Comparison of ENCODE assay signal across 35 cellular contexts in the genomic region with DNA sequence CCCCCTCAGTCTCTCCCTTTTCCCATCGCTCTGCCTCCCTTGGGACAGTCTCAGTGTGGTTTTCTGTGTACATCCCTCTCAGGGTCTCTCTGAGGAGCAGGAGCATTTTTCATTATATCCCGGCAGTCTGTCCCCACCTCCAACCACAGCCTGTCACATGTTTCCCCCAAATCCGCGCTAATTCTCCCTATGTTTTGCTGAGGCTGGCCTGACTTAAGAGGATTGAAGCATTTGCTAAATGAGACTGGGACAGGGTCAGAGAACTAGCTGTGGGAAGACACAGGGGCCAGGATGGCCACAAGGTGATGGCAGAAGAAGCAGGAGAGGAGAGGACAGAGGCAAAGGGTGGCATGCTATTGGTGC. TPM values are rescaled to one million over a fixed set of nuclear protein-coding genes. Genes with fewer than 3 reads are reported as not detected.
"Had no signal": no experiment of that assay in that cellular context is flagged by ENCODE, and none has a peak within 500 bp of the region (broad histone marks: within the 10 kb centered on the region; RNA-seq: fewer than 3 reads in every experiment).

No MANE protein-coding gene starts in this region.

- H3K27ac Mint-ChIP-seq: nephron; stimulated activated memory B cell treated with anti-CD40 and anti-IgM and Interleukin-4, amounts not matched to agents 10 μg/mL and 1 μg/mL and 100 μg/mL, for 72 hours; stimulated activated naive CD8-positive, alpha-beta T cell treated with anti-CD3 and anti-CD28 coated beads, Interleukin-15, amount 100 ng/mL, for 72 hours; type B pancreatic cell had no signal

- H3K27ac ChIP-seq: hepatocyte, left lung, lower lobe of right lung, pancreas, psoas muscle, right atrium auricular region, right lobe of liver, tibial nerve, uterus had no signal

- H3K4me3 Mint-ChIP-seq: naive thymus-derived CD8-positive, alpha-beta T cell; nephron; neural crest cell; stimulated activated memory B cell treated with anti-CD40 and anti-IgM and Interleukin-4, amounts not matched to agents 10 μg/mL and 1 μg/mL and 100 μg/mL, for 72 hours; stimulated activated naive CD8-positive, alpha-beta T cell treated with anti-CD3 and anti-CD28 coated beads, Interleukin-15, amount 100 ng/mL, for 72 hours; type B pancreatic cell had no signal

- FAIRE-seq: pancreas had no signal

- H3K36me3 Mint-ChIP-seq: stimulated activated memory B cell treated with anti-CD40 and anti-IgM and Interleukin-4, amounts not matched to agents 10 μg/mL and 1 μg/mL and 100 μg/mL, for 72 hours; type B pancreatic cell had no signal

- H3K4me3 ChIP-seq: hepatocyte, left lung, lower lobe of right lung, pancreas, psoas muscle, right atrium auricular region, right lobe of liver, smooth muscle cell, tibial nerve, uterus had no signal

- DNase-seq: islet precursor cell; left colon; left lung; lower lobe of right lung; mammary epithelial cell; mesenchymal stem cell; nucleus accumbens; pancreas; psoas muscle; right lobe of liver; stimulated activated CD4-positive, alpha-beta T cell treated with anti-CD3 and anti-CD28 coated beads, Interleukin-1b, Interleukin-23, amount 100 ng/mL, for 48 hours; stimulated activated CD4-positive, alpha-beta T cell treated with anti-CD3 and anti-CD28 coated beads, Interleukin-2, amount 100 ng/mL, for 48 hours; stimulated activated CD4-positive, alpha-beta T cell treated with anti-CD3 and anti-CD28 coated beads, Interleukin-4, amount 100 ng/mL, for 4 hours; stimulated activated CD8-positive, alpha-beta memory T cell treated with anti-CD3 and anti-CD28 coated beads, Interleukin-4, amount 100 ng/mL, for 48 hours; stimulated activated naive CD4-positive, alpha-beta T cell treated with Interleukin-2 at 50 U/mL for 16 hours; stimulated activated naive CD8-positive, alpha-beta T cell treated with anti-CD3 and anti-CD28 coated beads, Interleukin-15, amount 100 ng/mL, for 72 hours; substantia nigra; uterus had no signal

- H3K9me3 Mint-ChIP-seq: stimulated activated naive CD8-positive, alpha-beta T cell treated with anti-CD3 and anti-CD28 coated beads, Interleukin-15, amount 100 ng/mL, for 72 hours; type B pancreatic cell had no signal

- H3K4me1 Mint-ChIP-seq: naive thymus-derived CD8-positive, alpha-beta T cell; neural crest cell; stimulated activated memory B cell treated with anti-CD40 and anti-IgM and Interleukin-4, amounts not matched to agents 10 μg/mL and 1 μg/mL and 100 μg/mL, for 72 hours; stimulated activated naive CD8-positive, alpha-beta T cell treated with anti-CD3 and anti-CD28 coated beads, Interleukin-15, amount 100 ng/mL, for 72 hours had no signal

- H2AFZ ChIP-seq: hepatocyte had no signal

- H3K9me3 ChIP-seq: lower lobe of right lung, pancreas, psoas muscle, right atrium auricular region, right lobe of liver, tibial nerve, uterus had no signal

- H3K4me2 ChIP-seq: hepatocyte, smooth muscle cell had no signal

- H3K27me3 ChIP-seq: hepatocyte, left lung, pancreas, right atrium auricular region, right lobe of liver, tibial nerve, uterus had no signal

- H3K36me3 ChIP-seq: left lung, lower lobe of right lung, pancreas, right atrium auricular region, right lobe of liver, tibial nerve, uterus had no signal

- ATAC-seq: left colon; left lung; lower lobe of right lung; naive thymus-derived CD8-positive, alpha-beta T cell; pancreas; psoas muscle; right lobe of liver; stimulated activated memory B cell treated with anti-CD40 and anti-IgM and Interleukin-4, amounts not matched to agents 10 μg/mL and 1 μg/mL and 100 μg/mL, for 72 hours; stimulated activated naive CD8-positive, alpha-beta T cell treated with anti-CD3 and anti-CD28 coated beads, Interleukin-15, amount 100 ng/mL, for 72 hours had no signal

- H3K79me2 ChIP-seq: hepatocyte had no signal

- H3K4me1 ChIP-seq: left lung, lower lobe of right lung, pancreas, psoas muscle, right atrium auricular region, right lobe of liver, tibial nerve, uterus had no signal

RNA-seq across cellular contexts. Expression of gene TPRX1, which starts 5.5 kb away (rescaled TPM):
- total RNA-seq: hepatocyte; kidney epithelial cell; left colon; left lung; liver; lower lobe of right lung; mammary epithelial cell; mucosa of gallbladder; naive thymus-derived CD8-positive, alpha-beta T cell; neural crest cell; osteoblast; pancreas; psoas muscle; right atrium auricular region; right lobe of liver; skeletal muscle tissue; smooth muscle cell; temporal lobe; tibial nerve; ureter; uterus had no signal
- polyA plus RNA-seq: hepatocyte; liver; mammary epithelial cell; naive thymus-derived CD8-positive, alpha-beta T cell; pancreas; psoas muscle; smooth muscle cell; thymus had no signal

RNA-seq across cellular contexts. Expression of gene CRX, which starts 22.9 kb away (rescaled TPM):
- total RNA-seq: hepatocyte; kidney epithelial cell; left colon; left lung; liver; lower lobe of right lung; mammary epithelial cell; mucosa of gallbladder; naive thymus-derived CD8-positive, alpha-beta T cell; neural crest cell; osteoblast; pancreas; psoas muscle; right atrium auricular region; right lobe of liver; skeletal muscle tissue; smooth muscle cell; temporal lobe; tibial nerve; ureter; uterus had no signal
- polyA plus RNA-seq: mammary epithelial cell; naive thymus-derived CD8-positive, alpha-beta T cell; pancreas; smooth muscle cell had no signal
